Comparison of ENCODE assay signal across 8 cellular contexts in the genomic region with DNA sequence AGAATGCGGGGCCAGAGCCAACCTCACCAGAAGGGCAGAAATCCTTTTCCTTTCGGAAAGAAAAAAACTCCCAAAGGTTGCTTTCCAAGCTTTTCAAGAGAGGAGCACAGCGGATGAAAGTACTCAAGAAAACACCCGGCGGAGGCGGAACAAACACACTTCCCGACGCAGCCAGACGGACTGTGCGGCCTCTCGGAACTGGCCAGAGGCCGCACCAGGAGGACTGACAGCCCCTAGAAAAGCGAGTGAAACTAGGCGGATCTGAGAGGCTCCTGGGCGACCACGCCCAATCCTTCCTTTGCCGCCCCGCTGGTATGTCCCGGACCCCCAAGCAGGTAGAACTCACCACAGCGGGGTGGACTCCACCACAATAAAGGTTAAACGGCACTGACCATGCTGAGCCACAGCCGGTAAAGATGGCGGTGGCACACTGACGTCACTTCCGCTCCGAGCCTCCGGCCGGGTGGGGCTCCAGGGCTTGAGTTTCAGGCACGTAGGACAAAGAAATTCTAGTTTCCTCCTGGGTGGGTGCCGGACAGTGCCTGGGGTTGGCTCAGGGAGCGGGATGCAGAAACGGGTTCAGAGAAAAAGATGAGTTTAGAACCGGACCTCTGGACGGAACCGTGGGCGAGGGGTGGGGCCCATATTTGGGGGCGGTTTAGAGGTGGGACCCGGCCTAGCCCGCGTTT. TPM values are rescaled to one million over a fixed set of nuclear protein-coding genes. Genes with fewer than 3 reads are reported as not detected.
DNase-seq lines count a peak whose midpoint lies in the region; ATAC-seq and TF ChIP-seq lines count a peak whose summit lies in the region.

A gene (minus strand): TSS at position 432 of the 689 bp plus-strand sequence. CDS start 14,356 bp downstream, outside the sequence.

- CTCF ChIA-PET in activated CD4-positive, alpha-beta T cell treated with anti-CD3 and anti-CD28 coated beads for 36 hours (lab: Charles Lee), result interaction anchor here (1.4 kb wide), 1 partner anchor 94 kb away, joined by 3 read pairs; a partner anchor contains a TSS

- TF ChIP-seq CTCF in choroid plexus epithelial cell (conservative IDR thresholded peaks at IDR 0.05; ENCODE audit: low read depth, low read length), result no peak

- H3K27ac ChIP-seq in layer of hippocampus (ENCODE audit: low read depth, low read length), result peak within 1 kb of the TSS; percentile 97

- peaks cover 25% of the 10 kb centered on the region for H3K9me3 Mint-ChIP-seq in activated CD4-positive, alpha-beta T cell treated with anti-CD3 and anti-CD28 coated beads for 36 hours (ENCODE audit: low read depth)

- H3K27me3 ChIP-seq in layer of hippocampus (ENCODE audit: control insufficient read depth, insufficient read depth, low read length), result no peaks in the 10 kb centered on the region

- peak within 1 kb of the TSS; percentile 97 for H3K27ac Mint-ChIP-seq in activated CD4-positive, alpha-beta T cell treated with anti-CD3 and anti-CD28 coated beads for 36 hours

- peak; percentile 41 for DNase-seq in SIG-M5 treated with dmso at 0.1 percent for 504 hours (lab: John Stamatoyannopoulos, UW; ENCODE audit: unreplicated experiment)
- no peak for DNase-seq in SIG-M5 (lab: John Stamatoyannopoulos, UW)
- peak; percentile 75 for DNase-seq in NCI-H345 treated with DMSO at 0.1 percent for 48 hours (lab: John Stamatoyannopoulos, UW; ENCODE audit: unreplicated experiment)
- peak; percentile 91 for DNase-seq in activated CD4-positive, alpha-beta T cell treated with anti-CD3 and anti-CD28 coated beads for 36 hours
- peak; percentile 89 for DNase-seq in choroid plexus epithelial cell (ENCODE audit: low read depth)
- peak; percentile 83 for DNase-seq in stimulated activated CD4-positive, alpha-beta T cell treated with anti-CD3 and anti-CD28 coated beads, Interleukin-1b, Interleukin-23, amount 100 ng/mL, for 48 hours

- H3K36me3 Mint-ChIP-seq in activated CD4-positive, alpha-beta T cell treated with anti-CD3 and anti-CD28 coated beads for 36 hours (ENCODE audit: low read depth), result peaks cover 50% of the 10 kb centered on the region

- POLR2A ChIA-PET in activated CD4-positive, alpha-beta T cell treated with anti-CD3 and anti-CD28 coated beads for 36 hours (lab: Charles Lee), result no interaction called here

- H3K4me3 Mint-ChIP-seq in activated CD4-positive, alpha-beta T cell treated with anti-CD3 and anti-CD28 coated beads for 36 hours, result peak within 1 kb of the TSS; percentile 94

- no peaks in the 10 kb centered on the region for H3K27me3 Mint-ChIP-seq in activated CD4-positive, alpha-beta T cell treated with anti-CD3 and anti-CD28 coated beads for 36 hours

- H3K4me1 Mint-ChIP-seq in activated CD4-positive, alpha-beta T cell treated with anti-CD3 and anti-CD28 coated beads for 36 hours, result peaks cover 30% of the 10 kb centered on the region

- intact Hi-C loops in activated CD4-positive, alpha-beta T cell treated with anti-CD3 and anti-CD28 coated beads for 36 hours (cut with DNase I, micrococcal nuclease), result loop anchor here (1.0 to 5.0 kb wide), 16 partner anchors 54 to 843 kb away; a partner anchor contains a TSS

- peak within 1 kb of the TSS; percentile 92 for H3K4me3 ChIP-seq in choroid plexus epithelial cell (ENCODE audit: low read depth, low read length)

- peak; percentile 80 for ATAC-seq in HG03108 (IDR thresholded peaks at IDR 0.05; ENCODE audit: unreplicated experiment)
- ATAC-seq in activated CD4-positive, alpha-beta T cell treated with anti-CD3 and anti-CD28 coated beads for 36 hours, result peak; percentile 78

RNA-seq across cellular contexts. Expression of the gene that starts here (rescaled TPM):
- 10 to 100 TPM; 29.9 to 39.7 TPM for total RNA-seq in activated CD4-positive, alpha-beta T cell treated with anti-CD3 and anti-CD28 coated beads for 36 hours
